Comparison of ENCODE assay signal across 9 cellular contexts in genomic region chr3:105822171-105823123, GRCh38. TPM values are rescaled to one million over a fixed set of nuclear protein-coding genes. Genes with fewer than 3 reads are reported as not detected.
DNase-seq lines count a peak whose midpoint lies in the region; ATAC-seq and TF ChIP-seq lines count a peak whose summit lies in the region.
"Had no signal": no experiment of that assay in that cellular context is flagged by ENCODE, and none has a peak within 500 bp of the region (broad histone marks: within the 10 kb centered on the region; RNA-seq: fewer than 3 reads in every experiment).

No MANE protein-coding gene starts in this region.

- H3K36me3 ChIP-seq in OCI-LY7 (ENCODE audit: insufficient read depth, low read length) (peaks cover 17% of the 10 kb centered on the region), esophagus muscularis mucosa (peaks cover 0 to 7% (median 0%) of the 10 kb centered on the region in 4 donors)

- peak overlapping the region; percentile 71 for H3K27ac ChIP-seq in OCI-LY7 (ENCODE audit: low read depth, low read length, poor library complexity, severe bottlenecking)
- H3K27ac ChIP-seq in esophagus muscularis mucosa (replicated peaks in 1 of 4): peak overlapping the region; percentile 1 to 44 (median 37)

- DNase-seq in OCI-LY7 (ENCODE audit: low spot score): no peak
- no peak for DNase-seq in esophagus muscularis mucosa (ENCODE audit: extremely low spot score)
- DNase-seq in sciatic nerve (ENCODE audit: low spot score): no peak
- no peak for DNase-seq in Ammon's horn (ENCODE audit: low spot score)
- no peak for DNase-seq in SKM-1 (lab: John Stamatoyannopoulos, UW; ENCODE audit: unreplicated experiment)
- no peak for DNase-seq in germinal center (ENCODE audit: low spot score)

- no peaks in the 10 kb centered on the region for H3K9me2 ChIP-seq in OCI-LY7 (ENCODE audit: insufficient read depth, low read length)

- H2AFZ ChIP-seq in OCI-LY7 (ENCODE audit: low read length): peak overlapping the region; percentile 82; the same call in 1 of the 2 replicates

- CTCF ChIA-PET in OCI-LY7 (lab: Charles Lee; ENCODE audit: unreplicated experiment): no interaction called here

- TF ChIP-seq EP300 in esophagus muscularis mucosa (IDR thresholded peaks at IDR 0.05): no peak

- no peaks in the 10 kb centered on the region for H4K20me1 ChIP-seq in OCI-LY7 (ENCODE audit: insufficient read depth, low read length)

- H3K9me3 ChIP-seq in OCI-LY7 (ENCODE audit: low read length) (no peaks in the 10 kb centered on the region), esophagus muscularis mucosa (no peaks in the 10 kb centered on the region)

- POLR2A ChIA-PET in OCI-LY7 (lab: Charles Lee): interaction anchor here (0.7 to 4.8 kb wide), 11 partner anchors 9 to 300 kb away, joined by 3 to 36 read pairs (median 5); no protein-coding TSS in a partner anchor

- peaks cover 65% of the 10 kb centered on the region for H3K4me1 ChIP-seq in OCI-LY7 (ENCODE audit: insufficient read depth, low read length, poor library complexity, severe bottlenecking)
- peaks cover 24 to 52% (median 35%) of the 10 kb centered on the region in 4 donors for H3K4me1 ChIP-seq in esophagus muscularis mucosa

- TF ChIP-seq POLR2A in esophagus muscularis mucosa (IDR thresholded peaks at IDR 0.05; ENCODE audit: low read depth): no peak

- ATAC-seq in GM18502 (IDR thresholded peaks at IDR 0.05; ENCODE audit: poor library complexity, unreplicated experiment) (peak; percentile 52), sciatic nerve (peak; percentile 52), GM19351 (IDR thresholded peaks at IDR 0.05; ENCODE audit: unreplicated experiment) (no peak)
- ATAC-seq: Panc1 had no signal

- no peaks in the 10 kb centered on the region for H3K79me2 ChIP-seq in OCI-LY7 (ENCODE audit: insufficient read depth, low read depth, low read length)

- WGBS in esophagus muscularis mucosa: 75% methylated on average over 3 of the region's 3 CpGs

- BruUV-seq in OCI-LY7 (replicated peaks; lab: Mats Ljungman, UMichigan): no TSS peak

- no peak for TF ChIP-seq CTCF in OCI-LY7 (conservative IDR thresholded peaks at IDR 0.05; ENCODE audit: low read length)
- no peak for TF ChIP-seq CTCF in esophagus muscularis mucosa (IDR thresholded peaks at IDR 0.05)

- H3K4me2 ChIP-seq in OCI-LY7 (ENCODE audit: low read length): peak overlapping the region; percentile 54

- no peaks in the 10 kb centered on the region for H3K27me3 ChIP-seq in esophagus muscularis mucosa

- peak overlapping the region; percentile 19 for H3K4me3 ChIP-seq in OCI-LY7 (ENCODE audit: low read depth, low read length, poor library complexity, severe bottlenecking)
- H3K4me3 ChIP-seq in esophagus muscularis mucosa: no peak overlapping the region

- intact Hi-C loops in OCI-LY7 (cut with micrococcal nuclease; ENCODE audit: unreplicated experiment) (no loop called here), esophagus muscularis mucosa (cut with DNase I) (no loop called here), sciatic nerve (cut with DNase I) (no loop called here)

RNA-seq across cellular contexts. Expression of gene CBLB, which starts 46.4 kb away (rescaled TPM):
- 24.5 and 57.7 TPM in 2 replicates for total RNA-seq in OCI-LY7 (2014; rRNA removed; shearing (Covaris generic))
- 38.5 and 51.6 TPM in 2 replicates for total RNA-seq in OCI-LY7 (2022)
- 10 to 100 TPM; 20.7 to 35.7 (median 26.2) TPM for total RNA-seq in esophagus muscularis mucosa
- 140 TPM for total RNA-seq in sciatic nerve
